Comparison of ENCODE assay signal across 18 cellular contexts in the genomic region with DNA sequence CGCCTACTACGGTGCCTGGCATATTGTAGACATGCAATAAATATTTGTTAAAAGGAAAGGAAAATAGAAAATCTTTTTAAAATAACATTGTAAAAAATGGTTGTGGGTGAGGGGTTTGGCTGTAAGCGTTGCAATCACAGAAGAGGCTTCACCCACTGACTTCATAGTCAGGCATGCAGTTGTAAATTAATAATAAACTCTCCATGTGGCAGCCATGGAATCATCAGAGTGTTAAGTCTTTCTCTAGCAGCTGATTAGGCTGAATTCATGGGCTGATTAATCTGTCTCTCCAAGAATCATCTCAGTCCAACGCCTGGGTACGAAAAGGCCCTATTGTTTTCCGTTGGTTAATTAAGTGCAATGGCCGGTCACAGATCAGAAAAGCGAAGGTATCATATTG.
DNase-seq lines count a peak whose midpoint lies in the region; ATAC-seq and TF ChIP-seq lines count a peak whose summit lies in the region.
"Had no signal": no experiment of that assay in that cellular context is flagged by ENCODE, and none has a peak within 500 bp of the region (broad histone marks: within the 10 kb centered on the region; RNA-seq: fewer than 3 reads in every experiment).

No MANE protein-coding gene starts in this region.

- peak overlapping the region; percentile 2 for H3K27ac Mint-ChIP-seq in neural progenitor cell
- H3K27ac Mint-ChIP-seq: CD4-positive, CD25-positive, alpha-beta regulatory T cell had no signal

- H3K27me3 Mint-ChIP-seq in neural progenitor cell (ENCODE audit: insufficient read depth, low read depth), result peaks cover 3% of the 10 kb centered on the region
- H3K27me3 Mint-ChIP-seq: CD4-positive, CD25-positive, alpha-beta regulatory T cell had no signal

- H3K36me3 ChIP-seq in esophagus muscularis mucosa (no peaks in the 10 kb centered on the region), neural progenitor cell (no peaks in the 10 kb centered on the region), body of pancreas (replicated peaks in 1 of 2; ENCODE audit: insufficient read depth in 1 of 2, low read depth in 2 of 2) (no peaks in the 10 kb centered on the region), stomach (no peaks in the 10 kb centered on the region)
- H3K36me3 ChIP-seq: BE2C, SJCRH30 had no signal

- 92% methylated on average over 8 of the region's 8 CpGs for WGBS in esophagus muscularis mucosa
- WGBS in body of pancreas, 2 donors, result 74 to 79% methylated on average over 8 of the region's 8 CpGs
- WGBS in stomach, 5 donors, result 91 to 95% (median 91%) methylated on average over 8 of the region's 8 CpGs

- H3K4me1 ChIP-seq in esophagus muscularis mucosa (peaks cover 0 to 4% (median 0%) of the 10 kb centered on the region in 4 donors), neural progenitor cell (peaks cover 9% of the 10 kb centered on the region), body of pancreas (no peaks in the 10 kb centered on the region), stomach (no peaks in the 10 kb centered on the region)
- H3K4me1 ChIP-seq: SJCRH30 had no signal

- H3K4me3 ChIP-seq in esophagus muscularis mucosa (no peak overlapping the region), neural progenitor cell (no peak overlapping the region), body of pancreas (no peak overlapping the region), stomach (no peak overlapping the region)
- H3K4me3 ChIP-seq: SJCRH30 had no signal

- no peak for TF ChIP-seq CTCF in VCaP (conservative IDR thresholded peaks at IDR 0.05)
- no peak for TF ChIP-seq CTCF in esophagus muscularis mucosa (IDR thresholded peaks at IDR 0.05)
- no peak for TF ChIP-seq CTCF in neural progenitor cell (IDR thresholded peaks at IDR 0.05)
- no peak for TF ChIP-seq CTCF in body of pancreas (IDR thresholded peaks at IDR 0.05)
- TF ChIP-seq CTCF in stomach (IDR thresholded peaks at IDR 0.05), result no peak

- H3K9me3 ChIP-seq in esophagus muscularis mucosa (no peaks in the 10 kb centered on the region), neural progenitor cell (ENCODE audit: low read depth) (no peaks in the 10 kb centered on the region), body of pancreas (no peaks in the 10 kb centered on the region), stomach (no peaks in the 10 kb centered on the region)
- H3K9me3 ChIP-seq: BE2C, SJCRH30 had no signal

- no peaks in the 10 kb centered on the region for H3F3A ChIP-seq in neural progenitor cell (ENCODE audit: low read depth)

- H3K4me3 Mint-ChIP-seq in neural progenitor cell, result no peak overlapping the region

- peak; percentile 36 for DNase-seq in ACHN
- DNase-seq in esophagus muscularis mucosa (ENCODE audit: extremely low spot score), result peak; percentile 21
- no peak for DNase-seq in neural progenitor cell (ENCODE audit: low spot score)
- DNase-seq in body of pancreas, result no peak
- no peak for DNase-seq in stomach
- no peak for DNase-seq in NK-92 (lab: John Stamatoyannopoulos, UW; ENCODE audit: unreplicated experiment)
- DNase-seq in ureter (ENCODE audit: low spot score), result no peak
- DNase-seq: 8988T; BE2C; CD4-positive, CD25-positive, alpha-beta regulatory T cell; GF-D8; GOT3; NCI-H1694; NCI-H2081 treated with DMSO at 0.1 percent for 48 hours; NCI-H774; SJCRH30 had no signal

- H2AFZ ChIP-seq in neural progenitor cell (replicated peaks), result no peak overlapping the region

- intact Hi-C loops in esophagus muscularis mucosa (cut with DNase I), result no loop called here
- intact Hi-C loops in body of pancreas (cut with DNase I), result no loop called here
- intact Hi-C loops in stomach (cut with DNase I; ENCODE audit: low total_unique reads), result no loop called here

- TF ChIP-seq EP300 in esophagus muscularis mucosa (IDR thresholded peaks at IDR 0.05) (no peak), stomach (IDR thresholded peaks at IDR 0.05) (no peak)

- no peak for TF ChIP-seq POLR2A in esophagus muscularis mucosa (IDR thresholded peaks at IDR 0.05; ENCODE audit: low read depth)
- no peak for TF ChIP-seq POLR2A in body of pancreas (IDR thresholded peaks at IDR 0.05)
- TF ChIP-seq POLR2A in stomach (IDR thresholded peaks at IDR 0.05), result no peak

- ATAC-seq in body of pancreas, result no peak
- ATAC-seq: HCT116 had no signal

- H3K36me3 Mint-ChIP-seq in neural progenitor cell, result no peaks in the 10 kb centered on the region

- no peaks in the 10 kb centered on the region for H4K20me1 ChIP-seq in neural progenitor cell (ENCODE audit: low read depth)

- in situ Hi-C loops in ACHN (cut with HindIII; ENCODE audit: low pct_ligation_motif_present, low pct_unique_long_range_greater_than_20kb, low sequenced_read_pairs), result no loop called here

- H3K9ac ChIP-seq in neural progenitor cell, result no peak overlapping the region

- no peaks in the 10 kb centered on the region for H3K9me3 Mint-ChIP-seq in neural progenitor cell

- no peak overlapping the region for H3K4me2 ChIP-seq in neural progenitor cell

- no peaks in the 10 kb centered on the region for H3K79me2 ChIP-seq in neural progenitor cell (ENCODE audit: low read depth)

- H3K4me1 Mint-ChIP-seq in neural progenitor cell, result peaks cover 28% of the 10 kb centered on the region
- H3K4me1 Mint-ChIP-seq: CD4-positive, CD25-positive, alpha-beta regulatory T cell had no signal

- peak overlapping the region; percentile 75 for H3K27ac ChIP-seq in VCaP
- H3K27ac ChIP-seq in esophagus muscularis mucosa (replicated peaks in 1 of 4), result no peak overlapping the region
- H3K27ac ChIP-seq in neural progenitor cell, result no peak overlapping the region
- no peak overlapping the region for H3K27ac ChIP-seq in body of pancreas
- no peak overlapping the region for H3K27ac ChIP-seq in stomach
- H3K27ac ChIP-seq: SJCRH30 had no signal

- H3K27me3 ChIP-seq in esophagus muscularis mucosa (no peaks in the 10 kb centered on the region), neural progenitor cell (no peaks in the 10 kb centered on the region), body of pancreas (no peaks in the 10 kb centered on the region), stomach (no peaks in the 10 kb centered on the region)
- H3K27me3 ChIP-seq: BE2C, SJCRH30 had no signal

Comparison
In these comparisons a context has a peak if more than half of its experiments do, and no peak if none do; other contexts are left out.
1. DNase-seq: peak in ACHN (single experiment) and esophagus muscularis mucosa (single experiment); none in neural progenitor cell (single experiment), body of pancreas (0 of 4), stomach (single experiment), NK-92 (single experiment) and ureter (single experiment).